Comparison of ENCODE assay signal across 8 cellular contexts in the genomic region with DNA sequence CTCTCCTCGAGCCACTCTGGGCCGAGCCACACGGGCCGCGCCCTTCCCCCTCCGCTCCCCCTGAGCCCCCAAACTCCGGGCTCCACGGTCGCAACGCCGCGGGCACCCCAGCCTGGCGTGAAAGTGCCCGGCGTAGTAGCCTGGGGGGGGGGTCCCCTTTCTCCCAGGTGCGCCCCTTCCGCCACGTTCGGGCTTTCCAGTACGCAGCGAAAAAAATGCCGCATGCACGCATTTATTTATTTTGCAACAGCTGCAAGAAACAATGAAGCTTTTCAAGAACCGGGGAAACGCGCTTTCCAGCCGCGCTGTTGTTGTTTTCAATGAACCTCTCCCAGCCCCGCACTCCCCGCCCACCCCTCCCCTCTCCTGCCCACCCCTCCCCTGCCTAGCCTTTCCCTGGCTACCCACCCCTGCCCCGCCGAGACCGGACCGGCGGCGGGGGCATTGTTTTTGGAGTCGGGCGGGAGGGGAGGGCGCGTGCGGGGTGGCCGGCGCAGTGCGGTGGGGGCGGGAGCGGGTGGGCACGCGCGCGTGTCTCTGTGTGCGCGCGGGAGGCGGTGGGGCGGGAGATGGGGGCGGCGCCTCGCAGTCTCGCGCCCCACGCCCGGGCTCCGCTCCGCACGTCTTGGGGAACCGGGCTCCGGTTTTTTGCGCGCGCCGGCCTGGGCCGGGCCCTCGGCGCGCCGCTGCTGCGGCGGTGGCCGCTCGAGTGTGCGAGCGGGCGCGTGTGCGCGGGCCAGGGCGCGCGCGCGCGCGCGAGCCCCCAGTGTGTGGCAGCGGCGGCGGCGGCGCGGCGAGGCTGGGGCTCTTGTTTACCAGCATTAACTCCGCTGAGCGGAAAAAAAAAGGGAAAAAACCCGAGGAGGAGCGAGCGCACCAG. TPM values are rescaled to one million over a fixed set of nuclear protein-coding genes. Genes with fewer than 3 reads are reported as not detected.
DNase-seq lines count a peak whose midpoint lies in the region; ATAC-seq, FAIRE-seq and TF ChIP-seq lines count a peak whose summit lies in the region.

Gene IGF1R (plus strand): TSS at position 766 of the 880 bp plus-strand sequence. CDS start 1,043 bp downstream, outside the sequence.

- H3K36me3 ChIP-seq in IMR-90 (ENCODE audit: control insufficient read depth, insufficient read depth, low read length): no peaks in the 10 kb centered on the region

- peak within 1 kb of the TSS; percentile 55; the same call in 1 of the 2 replicates for H3K14ac ChIP-seq in IMR-90 (replicated peaks; ENCODE audit: low read depth, low read length)

- peak within 1 kb of the TSS; percentile 85 for H3K27ac Mint-ChIP-seq in Calu3 (ENCODE audit: unreplicated experiment)
- H3K27ac Mint-ChIP-seq in naive B cell: peak within 1 kb of the TSS in 5 of 6 donors; percentile 80 to 96 (median 91)
- H3K27ac Mint-ChIP-seq in stimulated activated effector memory CD8-positive, alpha-beta T cell treated with anti-CD3 and anti-CD28 coated beads, Interleukin-12 subunit alpha, Interleukin-12 subunit beta, amount 100 ng/mL, for 72 hours: peak within 1 kb of the TSS; percentile 60

- POLR2A ChIA-PET in IMR-90 (lab: Charles Lee; ENCODE audit: unreplicated experiment): interaction anchor here (0.9 kb wide), 1 partner anchor 208 kb away, joined by 3 read pairs; no protein-coding TSS in a partner anchor

- CTCF ChIA-PET in Calu3 (lab: Charles Lee): interaction anchor here (0.7 to 2.2 kb wide), 6 partner anchors 19 to 234 kb away, joined by 3 to 9 read pairs (median 3); no protein-coding TSS in a partner anchor
- CTCF ChIA-PET in IMR-90 (lab: Yijun Ruan, JAX): interaction anchor here (1.1 to 4.1 kb wide), 3 partner anchors 124 to 429 kb away, joined by 3 to 31 read pairs (median 5); no protein-coding TSS in a partner anchor

- H4K5ac ChIP-seq in IMR-90 (ENCODE audit: low read depth, low read length): no peak within 1 kb of the TSS

- peaks cover 19% of the 10 kb centered on the region for H3K27me3 ChIP-seq in IMR-90 (ENCODE audit: control insufficient read depth, insufficient read depth, low read length)

- FAIRE-seq in RCC 7860 (lab: Jason Lieb, UNC): no peak

- H3K4me1 ChIP-seq in IMR-90 (ENCODE audit: control insufficient read depth, insufficient read depth, low read length): 0 out of 2 replicates have a peak, but pooled peaks cover 2% of the 10 kb centered on the region

- H3K4me3 Mint-ChIP-seq in Calu3 (ENCODE audit: low read depth, unreplicated experiment) (peak within 1 kb of the TSS; percentile 96), naive B cell (peak within 1 kb of the TSS; percentile 83 to 96 (median 88))
- H3K4me3 Mint-ChIP-seq in stimulated activated effector memory CD8-positive, alpha-beta T cell treated with anti-CD3 and anti-CD28 coated beads, Interleukin-12 subunit alpha, Interleukin-12 subunit beta, amount 100 ng/mL, for 72 hours: peak within 1 kb of the TSS; percentile 78

- H4K20me1 ChIP-seq in IMR-90 (ENCODE audit: insufficient read depth, low read length): peaks cover 23% of the 10 kb centered on the region

- no peak for TF ChIP-seq RAD21 in IMR-90 (IDR thresholded peaks at IDR 0.05; ENCODE audit: low read length)

- peak within 1 kb of the TSS; percentile 10 for H2BK120ac ChIP-seq in IMR-90 (ENCODE audit: low read depth, low read length)

- peak within 1 kb of the TSS; percentile 72; the same call in 1 of the 2 replicates for H3K23ac ChIP-seq in IMR-90 (ENCODE audit: low read depth, low read length)

- peak within 1 kb of the TSS; percentile 81 for H2AK9ac ChIP-seq in IMR-90 (replicated peaks; ENCODE audit: low read depth, low read length, poor library complexity)

- in situ Hi-C loops in IMR-90 (cut with MboI; ENCODE audit: low sequenced_read_pairs): no loop called here

- H2AK5ac ChIP-seq in IMR-90 (ENCODE audit: low read depth, low read length): no peak within 1 kb of the TSS

- intact Hi-C loops in Calu3 (cut with micrococcal nuclease; ENCODE audit: unreplicated experiment) (loop anchor here (1.0 kb wide), 1 partner anchor 39 kb away; no protein-coding TSS in a partner anchor), IMR-90 (cut with micrococcal nuclease) (loop anchor here (1.0 to 2.0 kb wide), 4 partner anchors 129 to 206 kb away; no protein-coding TSS in a partner anchor)

- TF ChIP-seq POLR2A in IMR-90 (IDR thresholded peaks at IDR 0.05; ENCODE audit: low read depth, low read length): no peak

- ATAC-seq in GM21526 (IDR thresholded peaks at IDR 0.05; ENCODE audit: low FRiP score, unreplicated experiment) (peak; percentile 59), IMR-90 (ENCODE audit: low read depth) (peak; percentile 79), naive B cell (ENCODE audit: low read depth in 2 of 2) (peak; percentile 48 to 63)
- ATAC-seq in stimulated activated effector memory CD8-positive, alpha-beta T cell treated with anti-CD3 and anti-CD28 coated beads, Interleukin-12 subunit alpha, Interleukin-12 subunit beta, amount 100 ng/mL, for 72 hours: peak; percentile 83

- peak within 1 kb of the TSS; percentile 77 for H3K18ac ChIP-seq in IMR-90 (ENCODE audit: low read depth, low read length)

- dilution Hi-C loops in IMR-90 (cut with HindIII; ENCODE audit: low sequenced_read_pairs, unreplicated experiment): no loop called here

- H3K4me1 Mint-ChIP-seq in Calu3 (ENCODE audit: low read depth, unreplicated experiment) (peaks cover 16% of the 10 kb centered on the region), naive B cell (peaks cover 12 to 33% (median 26%) of the 10 kb centered on the region in 3 donors)
- peaks cover 26% of the 10 kb centered on the region for H3K4me1 Mint-ChIP-seq in stimulated activated effector memory CD8-positive, alpha-beta T cell treated with anti-CD3 and anti-CD28 coated beads, Interleukin-12 subunit alpha, Interleukin-12 subunit beta, amount 100 ng/mL, for 72 hours

- peak within 1 kb of the TSS; percentile 92 for H2BK5ac ChIP-seq in IMR-90 (ENCODE audit: low read depth, low read length, poor library complexity, severe bottlenecking)

- peak within 1 kb of the TSS; percentile 39 for H3K4ac ChIP-seq in IMR-90 (ENCODE audit: low read depth, low read length)

- H4K91ac ChIP-seq in IMR-90 (ENCODE audit: insufficient read depth, low read depth, low read length): 0 out of 2 replicates have a peak within 1 kb of the TSS, but pooled peaks have one; percentile 35

- H2BK20ac ChIP-seq in IMR-90 (ENCODE audit: low read depth, low read length): no peak within 1 kb of the TSS; the same call in 1 of the 2 replicates

- H3K9me3 Mint-ChIP-seq in Calu3 (ENCODE audit: low read depth, unreplicated experiment) (no peaks in the 10 kb centered on the region), naive B cell (peaks cover 0 to 10% (median 0%) of the 10 kb centered on the region in 7 donors)
- H3K9me3 Mint-ChIP-seq in stimulated activated effector memory CD8-positive, alpha-beta T cell treated with anti-CD3 and anti-CD28 coated beads, Interleukin-12 subunit alpha, Interleukin-12 subunit beta, amount 100 ng/mL, for 72 hours: no peaks in the 10 kb centered on the region

- peak within 1 kb of the TSS; percentile 94 for H2AFZ ChIP-seq in IMR-90 (replicated peaks; ENCODE audit: low read length, poor library complexity)

- no peaks in the 10 kb centered on the region; the same call in 1 of the 2 replicates for H3K9me3 ChIP-seq in IMR-90 (ENCODE audit: control insufficient read depth, insufficient read depth, low read length)

- no TSS peak for BruUV-seq in Calu3 (replicated peaks; lab: Mats Ljungman, UMichigan)
- no TSS peak for BruUV-seq in IMR-90 (replicated peaks; lab: Mats Ljungman, UMichigan)

- no peak for TF ChIP-seq CTCF in Calu3 (IDR thresholded peaks at IDR 0.05; ENCODE audit: unreplicated experiment)
- no peak for TF ChIP-seq CTCF in IMR-90 (conservative IDR thresholded peaks at IDR 0.05; ENCODE audit: low read depth, low read length)

- H3K4me2 ChIP-seq in IMR-90 (ENCODE audit: low read depth, low read length): peak within 1 kb of the TSS; percentile 92

- peak within 1 kb of the TSS; percentile 62 for H3K56ac ChIP-seq in IMR-90 (ENCODE audit: extremely low read depth, insufficient read depth, low read length)

- H3K27me3 Mint-ChIP-seq in Calu3 (ENCODE audit: unreplicated experiment) (no peaks in the 10 kb centered on the region), naive B cell (peaks cover 11 to 37% (median 24%) of the 10 kb centered on the region in 3 donors)

- H3K79me1 ChIP-seq in IMR-90 (ENCODE audit: low read depth in 1 of 2, low read length in 2 of 2): peaks cover 0 to 5% of the 10 kb centered on the region in 2 experiments; a peak in 1 of 4 replicates

- WGBS in IMR-90 (ENCODE audit: extremely low coverage in 2 of 2, insufficient read length in 1 of 2), 2 experiments: 0% methylated on average over 11 of the region's 106 CpGs; no CpG with 5 or more reads in 1 of the 2 experiments

- H3K27ac ChIP-seq in IMR-90 (ENCODE audit: insufficient read depth, low read length): peak within 1 kb of the TSS; percentile 78

- peaks cover 54% of the 10 kb centered on the region for H3K36me3 Mint-ChIP-seq in Calu3 (ENCODE audit: insufficient read depth, unreplicated experiment)
- H3K36me3 Mint-ChIP-seq in naive B cell: peaks cover 0 to 8% of the 10 kb centered on the region in 2 donors
- peaks cover 13% of the 10 kb centered on the region for H3K36me3 Mint-ChIP-seq in stimulated activated effector memory CD8-positive, alpha-beta T cell treated with anti-CD3 and anti-CD28 coated beads, Interleukin-12 subunit alpha, Interleukin-12 subunit beta, amount 100 ng/mL, for 72 hours

- peak within 1 kb of the TSS in 1 of 2 experiments; percentile 35; a peak in 1 of 4 replicates for H4K8ac ChIP-seq in IMR-90 (ENCODE audit: low read depth in 2 of 2, low read length in 2 of 2)

- H3K9me1 ChIP-seq in IMR-90 (ENCODE audit: insufficient read depth, low read length): no peaks in the 10 kb centered on the region

- H3K9ac ChIP-seq in IMR-90 (ENCODE audit: low read depth, low read length): peak within 1 kb of the TSS; percentile 85

- peak within 1 kb of the TSS; percentile 85 for H3K4me3 ChIP-seq in IMR-90 (ENCODE audit: insufficient read depth, low read depth, low read length)

- H2BK15ac ChIP-seq in IMR-90 (ENCODE audit: low read depth, low read length): no peak within 1 kb of the TSS

- DNase-seq in Calu3 (peak; percentile 96), IMR-90 (peak; percentile 88), RCC 7860 (ENCODE audit: low spot score) (peak; percentile 71), activated T-helper 1 cell treated with Interleukin-2 at 50 U/mL for 16 hours (ENCODE audit: low read depth) (peak; percentile 80), fibroblast of gingiva (ENCODE audit: low read depth) (peak; percentile 91), naive B cell (peak; percentile 90)
- peak; percentile 86 to 96 for DNase-seq in stimulated activated effector memory CD8-positive, alpha-beta T cell treated with anti-CD3 and anti-CD28 coated beads, Interleukin-12 subunit alpha, Interleukin-12 subunit beta, amount 100 ng/mL, for 72 hours (ENCODE audit: low spot score in 2 of 2)

TF ChIP-seq in IMR-90, 13 proteins besides CTCF, POLR2A, EP300 and RAD21 (continues in another document):
- TF ChIP-seq SMC3 (IDR thresholded peaks at IDR 0.05; ENCODE audit: low read depth, low read length): peak; percentile 16; the same call in 1 of the 2 replicates

RNA-seq across cellular contexts. Expression of gene IGF1R, which starts in this region (rescaled TPM):
- total RNA-seq in Calu3 (2022) (55.5 and 73.9 TPM in 2 replicates), IMR-90 (2012; rRNA removed) (24.9 and 26.7 TPM in 2 replicates)
- polyA plus RNA-seq in IMR-90 (2012; rRNA removed) (24.0 and 27.1 TPM in 2 replicates), naive B cell (ENCODE audit: low read depth in 6 of 6) (1 to 10 TPM in 5 of 6 donors, under 1 TPM in 1; 0.78 to 5.5 (median 3.3) TPM)
- polyA plus RNA-seq in IMR-90 (2012; cell fraction: cytosol; rRNA removed): 27.6 and 28.1 TPM in 2 replicates
- polyA plus RNA-seq in IMR-90 (2012; cell fraction: nucleus; rRNA removed; ENCODE audit: low replicate concordance): 41.3 and 50.6 TPM in 2 replicates

Comparison
In these comparisons a context has a peak if more than half of its experiments do, and no peak if none do; other contexts are left out.
1. Peak in every context shown above with its lines: DNase-seq, ATAC-seq, H3K4me3 ChIP-seq and H3K27ac ChIP-seq.